23 cellular contexts compared by ENCODE assay signal in the genomic region with DNA sequence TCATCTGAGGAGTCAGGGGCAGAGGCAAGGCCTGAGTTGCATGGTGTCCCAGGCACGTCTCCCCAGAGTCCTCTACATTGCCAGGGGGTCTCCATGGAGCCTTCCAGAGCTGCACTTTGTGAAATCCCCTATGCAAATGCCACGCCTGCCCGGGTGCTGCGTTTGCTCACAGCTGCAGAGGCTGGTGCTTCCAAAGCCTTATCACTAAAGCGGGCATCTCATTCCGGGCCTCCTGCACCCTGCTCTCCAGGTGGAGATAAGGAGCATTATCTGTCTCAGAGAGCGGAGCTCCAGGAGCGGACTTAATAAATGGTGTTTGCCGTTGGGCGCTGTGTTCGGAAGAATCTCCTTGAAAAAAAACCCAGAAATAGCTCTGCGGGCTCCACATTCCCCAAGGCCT. TPM values are rescaled to one million over a fixed set of nuclear protein-coding genes. Genes with fewer than 3 reads are reported as not detected.
"Had no signal": no experiment of that assay in that cellular context is flagged by ENCODE, and none has a peak within 500 bp of the region (broad histone marks: within the 10 kb centered on the region; RNA-seq: fewer than 3 reads in every experiment).

No MANE protein-coding gene starts in this region.

- DNase-seq: naive thymus-derived CD8-positive, alpha-beta T cell; nephron progenitor cell; occipital lobe; ovary; psoas muscle; right cardiac atrium; right lobe of liver; sigmoid colon; small intestine; stimulated activated CD4-positive, alpha-beta T cell treated with anti-CD3 and anti-CD28 coated beads, Interleukin-15, amount 100 ng/mL, for 24 hours; stimulated activated CD4-positive, alpha-beta T cell treated with anti-CD3 and anti-CD28 coated beads, Interleukin-2, amount 100 ng/mL, for 24 hours; stimulated activated CD4-positive, alpha-beta T cell treated with anti-CD3 and anti-CD28 coated beads, Interleukin-2, amount 100 ng/mL, for 48 hours; stimulated activated CD4-positive, alpha-beta T cell treated with anti-CD3 and anti-CD28 coated beads, Interleukin-4, amount 100 ng/mL, for 24 hours; stimulated activated naive B cell treated with anti-CD40 and anti-IgM and Interleukin-4, amounts not matched to agents 10 μg/mL and 1 μg/mL and 100 μg/mL, for 72 hours; stimulated activated naive CD4-positive, alpha-beta T cell treated with Interleukin-2 at 50 U/mL for 16 hours; stomach; thyroid gland; trophoblast cell; upper lobe of left lung had no signal

- H3K36me3 ChIP-seq: ovary, right lobe of liver, sigmoid colon, stomach, thoracic aorta, thyroid gland, tibial nerve, upper lobe of left lung, vagina had no signal

- H3K27me3 ChIP-seq: ovary, right lobe of liver, thyroid gland, tibial nerve, upper lobe of left lung, vagina had no signal

- H3K4me3 ChIP-seq: ovary, psoas muscle, right lobe of liver, sigmoid colon, stomach, thoracic aorta, thyroid gland, tibial nerve, upper lobe of left lung, vagina had no signal

- H3K9ac ChIP-seq: parathyroid adenoma had no signal

- H3K27ac ChIP-seq: ovary, parathyroid adenoma, psoas muscle, right lobe of liver, sigmoid colon, stomach, thoracic aorta, thyroid gland, tibial nerve, upper lobe of left lung, vagina had no signal

- H2AFZ ChIP-seq: parathyroid adenoma had no signal

- H3K9me3 ChIP-seq: ovary, psoas muscle, right lobe of liver, sigmoid colon, thoracic aorta, thyroid gland, tibial nerve, upper lobe of left lung, vagina had no signal

- H3K4me1 ChIP-seq: parathyroid adenoma, psoas muscle, right lobe of liver, sigmoid colon, stomach, thyroid gland, tibial nerve, upper lobe of left lung, vagina had no signal

RNA-seq across cellular contexts. Expression of a gene that starts 25.9 kb away (rescaled TPM):
- polyA plus RNA-seq: naive thymus-derived CD8-positive, alpha-beta T cell; psoas muscle; right cardiac atrium; stomach had no signal
